ENCODE assay signal across 14 cellular contexts in the genomic region with DNA sequence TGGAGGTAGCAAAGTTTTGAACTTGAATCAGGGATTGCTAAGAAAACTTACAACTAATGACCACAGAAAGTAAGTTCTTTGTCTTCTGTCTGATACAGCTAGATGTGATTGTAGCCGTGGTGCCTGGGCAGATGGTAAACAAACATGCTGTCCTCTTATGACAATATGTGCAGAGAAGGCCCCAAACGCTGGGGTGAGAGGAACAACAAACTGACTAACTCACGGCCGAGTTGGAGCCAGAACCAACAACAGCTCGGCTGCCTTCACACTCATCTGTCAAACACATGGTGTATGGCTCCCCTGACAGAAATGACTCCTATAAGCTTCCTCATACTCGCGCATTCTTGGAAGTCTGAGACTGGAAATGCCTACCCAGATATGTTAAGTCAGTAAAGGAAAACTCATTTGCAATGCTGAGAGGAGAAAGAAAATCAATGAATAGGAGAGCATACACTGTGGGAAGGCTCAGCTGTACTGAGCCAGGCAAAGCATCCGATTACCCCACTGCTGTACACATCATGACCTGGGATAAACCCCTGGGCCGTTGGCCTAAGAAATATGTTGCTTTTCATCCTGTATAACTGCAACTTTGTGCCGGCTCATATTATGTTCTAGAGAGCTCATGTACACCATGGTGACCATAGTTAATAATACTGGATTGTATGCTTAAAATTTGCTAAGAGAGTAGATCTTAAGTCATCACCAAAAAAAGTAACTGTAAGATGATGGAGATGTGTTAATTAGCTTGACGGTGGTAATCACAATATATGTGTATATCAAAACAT. TPM values are rescaled to one million over a fixed set of nuclear protein-coding genes. Genes with fewer than 3 reads are reported as not detected.
DNase-seq lines count a peak whose midpoint lies in the region; ATAC-seq, FAIRE-seq and TF ChIP-seq lines count a peak whose summit lies in the region.
"Had no signal": no experiment of that assay in that cellular context is flagged by ENCODE, and none has a peak within 500 bp of the region (broad histone marks: within the 10 kb centered on the region; RNA-seq: fewer than 3 reads in every experiment).

No MANE protein-coding gene starts in this region.

- H2AFZ ChIP-seq in endothelial cell of umbilical vein (ENCODE audit: low read depth, low read length) (no peak overlapping the region), mesenchymal stem cell (ENCODE audit: low read depth, low read length) (no peak overlapping the region)

- POLR2A ChIA-PET in endothelial cell of umbilical vein (lab: Charles Lee): interaction anchor here (0.6 to 9.9 kb wide), 11 partner anchors 112 to 763 kb away, joined by 3 to 118 read pairs (median 4); no protein-coding TSS in a partner anchor

- no peaks in the 10 kb centered on the region for H3K9me1 ChIP-seq in endothelial cell of umbilical vein (replicated peaks; ENCODE audit: control insufficient read depth, extremely low read depth, insufficient read depth, low read length)

- H3K4me3 ChIP-seq in endothelial cell of umbilical vein (replicated peaks in 1 of 3; ENCODE audit: insufficient read depth in 1 of 3, low read depth in 1 of 3, low read length in 3 of 3) (peak overlapping the region in 2 of 3 experiments; percentile 97 to 98), mesenchymal stem cell (ENCODE audit: insufficient read depth in 1 of 2, low read depth in 1 of 2, low read length in 2 of 2) (peak overlapping the region in 1 of 2 experiments; percentile 88), stomach (peak overlapping the region in 2 of 4 donors; percentile 65 to 76)
- H3K4me3 ChIP-seq: lung had no signal

- H3K4me1 Mint-ChIP-seq in stimulated activated naive CD8-positive, alpha-beta T cell treated with anti-CD3 and anti-CD28 coated beads, Interleukin-15, Interleukin-2, amounts not matched to agents 100 ng/mL and 50 ng/mL, for 24 hours (ENCODE audit: low read depth): peaks cover 4% of the 10 kb centered on the region

- H3K79me2 ChIP-seq in endothelial cell of umbilical vein (ENCODE audit: control insufficient read depth, insufficient read depth, low read length): peaks cover 64% of the 10 kb centered on the region

- no peak overlapping the region for H3K23ac ChIP-seq in mesenchymal stem cell (ENCODE audit: low read length in 2 of 2)

- H3K9me3 Mint-ChIP-seq in stimulated activated naive CD8-positive, alpha-beta T cell treated with anti-CD3 and anti-CD28 coated beads, Interleukin-15, Interleukin-2, amounts not matched to agents 100 ng/mL and 50 ng/mL, for 24 hours: no peaks in the 10 kb centered on the region
- H3K9me3 Mint-ChIP-seq: activated T-cell treated with anti-CD3 and anti-CD28 coated beads, Interleukin-2, amount 50 U/mL, for 4 hours had no signal

- no peak overlapping the region for H2BK120ac ChIP-seq in mesenchymal stem cell (ENCODE audit: low read depth, low read length)

- DNase-seq in stimulated activated naive CD8-positive, alpha-beta T cell treated with anti-CD3 and anti-CD28 coated beads, Interleukin-15, Interleukin-2, amounts not matched to agents 100 U/mL and 50 U/mL, for 24 hours: no peak
- peak; percentile 71 for DNase-seq in endothelial cell of umbilical vein (ENCODE audit: low read depth, low spot score)
- peak; percentile 60 for DNase-seq in mesenchymal stem cell
- no peak for DNase-seq in GM13976 (ENCODE audit: low spot score)
- DNase-seq in activated effector memory CD4-positive, alpha-beta T cell treated with anti-CD3 and anti-CD28 coated beads, Interleukin-2, amount 50 U/mL, for 16 hours: no peak
- no peak for DNase-seq in stomach
- DNase-seq: activated T-cell treated with anti-CD3 and anti-CD28 coated beads, Interleukin-2, amount 50 U/mL, for 4 hours; GDM1; SIG-M5 had no signal

- CTCF ChIA-PET in endothelial cell of umbilical vein (lab: Charles Lee): no interaction called here

- H3K9me3 ChIP-seq in endothelial cell of umbilical vein (replicated peaks; ENCODE audit: control insufficient read depth, insufficient read depth, low read length) (no peaks in the 10 kb centered on the region), mesenchymal stem cell (ENCODE audit: control insufficient read depth, low read length) (no peaks in the 10 kb centered on the region), stomach (no peaks in the 10 kb centered on the region)
- H3K9me3 ChIP-seq: upper lobe of left lung had no signal

- H4K20me1 ChIP-seq in endothelial cell of umbilical vein (replicated peaks; ENCODE audit: control insufficient read depth, extremely low read depth, insufficient read depth, low read length): peaks cover 5% of the 10 kb centered on the region

- H3K9ac ChIP-seq in endothelial cell of umbilical vein (replicated peaks; ENCODE audit: extremely low read depth, insufficient read depth, low read length): peak overlapping the region; percentile 99
- H3K9ac ChIP-seq in mesenchymal stem cell (ENCODE audit: low read length): peak overlapping the region; percentile 61

- H3K4ac ChIP-seq in mesenchymal stem cell (ENCODE audit: low read depth in 1 of 2, low read length in 2 of 2): no peak overlapping the region

- H3K27me3 ChIP-seq in endothelial cell of umbilical vein (ENCODE audit: control insufficient read depth in 2 of 2, insufficient read depth in 2 of 2, low read length in 2 of 2): no peaks in the 10 kb centered on the region
- no peaks in the 10 kb centered on the region for H3K27me3 ChIP-seq in mesenchymal stem cell (ENCODE audit: control insufficient read depth in 1 of 2, insufficient read depth in 1 of 2, low read length in 2 of 2)
- H3K27me3 ChIP-seq in stomach: peaks cover 0 to under 1% (median 0%) of the 10 kb centered on the region in 3 donors
- H3K27me3 ChIP-seq: upper lobe of left lung had no signal

- no peak for ATAC-seq in stimulated activated naive CD8-positive, alpha-beta T cell treated with anti-CD3 and anti-CD28 coated beads, Interleukin-15, Interleukin-2, amounts not matched to agents 100 U/mL and 50 U/mL, for 24 hours
- no peak for ATAC-seq in HG03097 (IDR thresholded peaks at IDR 0.05; ENCODE audit: low FRiP score, unreplicated experiment)
- ATAC-seq: activated T-cell treated with anti-CD3 and anti-CD28 coated beads, Interleukin-2, amount 50 U/mL, for 4 hours had no signal

- dilution Hi-C loops in endothelial cell of umbilical vein (cut with MboI; ENCODE audit: extremely low pct_ligation_motif_present, low sequenced_read_pairs): no loop called here

- peak overlapping the region; percentile 45 for H4K8ac ChIP-seq in mesenchymal stem cell (ENCODE audit: low read length)

- peaks cover 19% of the 10 kb centered on the region for H3K4me1 ChIP-seq in endothelial cell of umbilical vein (ENCODE audit: control insufficient read depth, extremely low read depth, insufficient read depth, low read length)
- H3K4me1 ChIP-seq in mesenchymal stem cell (ENCODE audit: control insufficient read depth, insufficient read depth, low read depth, low read length): peaks cover 25% of the 10 kb centered on the region
- peaks cover 26 to 77% (median 47%) of the 10 kb centered on the region in 4 donors for H3K4me1 ChIP-seq in stomach

- H3K14ac ChIP-seq in mesenchymal stem cell (ENCODE audit: low read length in 2 of 2): no peak overlapping the region

- no peak for TF ChIP-seq EP300 in stomach (IDR thresholded peaks at IDR 0.05)

- no peak for TF ChIP-seq CTCF in endothelial cell of umbilical vein (IDR thresholded peaks at IDR 0.05; ENCODE audit: extremely low read depth in 1 of 2, insufficient read depth in 1 of 2, low read depth in 1 of 2, low read length in 2 of 2)
- no peak for TF ChIP-seq CTCF in GM13976 (IDR thresholded peaks at IDR 0.05; ENCODE audit: borderline replicate concordance, control extremely low read depth, extremely low read depth, insufficient read depth, missing control alignments)
- no peak for TF ChIP-seq CTCF in stomach (IDR thresholded peaks at IDR 0.05)

- TF ChIP-seq POLR2A in endothelial cell of umbilical vein (IDR thresholded peaks at IDR 0.05; ENCODE audit: low read depth, low read length) (peak; percentile 76), stomach (IDR thresholded peaks at IDR 0.05) (no peak)

- H2BK5ac ChIP-seq in mesenchymal stem cell (ENCODE audit: low read depth, low read length, poor library complexity, severe bottlenecking): no peak overlapping the region

- intact Hi-C loops in endothelial cell of umbilical vein (cut with micrococcal nuclease): no loop called here
- intact Hi-C loops in stomach (cut with DNase I; ENCODE audit: low total_unique reads): no loop called here

- peak overlapping the region; percentile 17 for H3K27ac Mint-ChIP-seq in stimulated activated naive CD8-positive, alpha-beta T cell treated with anti-CD3 and anti-CD28 coated beads, Interleukin-15, Interleukin-2, amounts not matched to agents 100 ng/mL and 50 ng/mL, for 24 hours
- H3K27ac Mint-ChIP-seq: B cell had no signal

- peaks cover 20% of the 10 kb centered on the region for H3K27me3 Mint-ChIP-seq in stimulated activated naive CD8-positive, alpha-beta T cell treated with anti-CD3 and anti-CD28 coated beads, Interleukin-15, Interleukin-2, amounts not matched to agents 100 ng/mL and 50 ng/mL, for 24 hours

- no peaks in the 10 kb centered on the region for H3K36me3 Mint-ChIP-seq in stimulated activated naive CD8-positive, alpha-beta T cell treated with anti-CD3 and anti-CD28 coated beads, Interleukin-15, Interleukin-2, amounts not matched to agents 100 ng/mL and 50 ng/mL, for 24 hours (ENCODE audit: low read depth)

- H3K4me3 Mint-ChIP-seq in stimulated activated naive CD8-positive, alpha-beta T cell treated with anti-CD3 and anti-CD28 coated beads, Interleukin-15, Interleukin-2, amounts not matched to agents 100 ng/mL and 50 ng/mL, for 24 hours: no peak overlapping the region
- H3K4me3 Mint-ChIP-seq: activated T-cell treated with anti-CD3 and anti-CD28 coated beads, Interleukin-2, amount 50 U/mL, for 4 hours; B cell had no signal

- H3K4me2 ChIP-seq in endothelial cell of umbilical vein (ENCODE audit: insufficient read depth, low read length) (peak overlapping the region; percentile 82), mesenchymal stem cell (ENCODE audit: low read length, poor library complexity, severe bottlenecking) (peak overlapping the region; percentile 6)

- in situ Hi-C loops in GM13976 (cut with MboI; ENCODE audit: low sequenced_read_pairs, unreplicated experiment): loop anchor here (25.0 kb wide), 1 partner anchor 874 kb away; no protein-coding TSS in a partner anchor

- H2AK5ac ChIP-seq in mesenchymal stem cell (ENCODE audit: low read length, severe bottlenecking): no peak overlapping the region

- no peak overlapping the region for H3K18ac ChIP-seq in mesenchymal stem cell (ENCODE audit: low read depth in 1 of 2, low read length in 2 of 2)

- H3K36me3 ChIP-seq in endothelial cell of umbilical vein (ENCODE audit: control insufficient read depth in 2 of 2, extremely low read depth in 1 of 2, insufficient read depth in 2 of 2, low read length in 2 of 2) (peaks cover 71 to 95% of the 10 kb centered on the region in 2 experiments), mesenchymal stem cell (ENCODE audit: control insufficient read depth in 1 of 2, insufficient read depth in 2 of 2, low read depth in 1 of 2, low read length in 2 of 2) (peaks cover 58 to 94% of the 10 kb centered on the region in 2 experiments), stomach (peaks cover 52 to 100% (median 96%) of the 10 kb centered on the region in 4 donors)

- H3K27ac ChIP-seq in endothelial cell of umbilical vein (ENCODE audit: insufficient read depth, low read depth, low read length) (peak overlapping the region; percentile 70), mesenchymal stem cell (ENCODE audit: low read length, poor library complexity, severe bottlenecking) (peak overlapping the region; percentile 9), stomach (peak overlapping the region in 2 of 5 donors; percentile 10 to 16)

- no peak overlapping the region for H2BK12ac ChIP-seq in mesenchymal stem cell (ENCODE audit: low read length in 2 of 2)

- H3K79me1 ChIP-seq in mesenchymal stem cell (replicated peaks; ENCODE audit: low read length, poor library complexity, severe bottlenecking): no peaks in the 10 kb centered on the region

- WGBS in mesenchymal stem cell: 57% methylated on average over 10 of the region's 11 CpGs
- 63 to 74% (median 71%) methylated on average over 11 of the region's 11 CpGs for WGBS in stomach, 5 donors

- H2BK15ac ChIP-seq in mesenchymal stem cell (ENCODE audit: low read depth, poor library complexity, severe bottlenecking): no peak overlapping the region

- H4K91ac ChIP-seq in mesenchymal stem cell (ENCODE audit: low read length): no peak overlapping the region

- no peak for FAIRE-seq in endothelial cell of umbilical vein (lab: Jason Lieb, UNC)

- no TSS peak for BruUV-seq in endothelial cell of umbilical vein (replicated peaks; lab: Mats Ljungman, UMichigan)

RNA-seq across cellular contexts. Expression of gene THBS1, which starts 5.7 kb away (rescaled TPM):
- total RNA-seq in endothelial cell of umbilical vein (8,837 and 8,883 TPM in 2 replicates), stomach (100 to 1,000 TPM; 112 to 842 (median 505) TPM)
- polyA plus RNA-seq in endothelial cell of umbilical vein (6,148 and 6,293 TPM in 2 replicates), stomach (10 to 100 TPM; 12.9 to 18.2 (median 16.0) TPM)
- polyA plus RNA-seq in endothelial cell of umbilical vein (2011; cell fraction: cytosol; rRNA removed): 2,202 and 2,655 TPM in 2 replicates
- 17,201 and 26,660 TPM in 2 replicates for polyA plus RNA-seq in endothelial cell of umbilical vein (2011; cell fraction: nucleus; rRNA removed)
- polyA plus RNA-seq in endothelial cell of umbilical vein (2012): 3,629 and 3,767 TPM in 2 replicates
- 17,988 and 18,091 TPM in 2 replicates for polyA minus RNA-seq in endothelial cell of umbilical vein
- 7.8 TPM for polyA minus RNA-seq in endothelial cell of umbilical vein (2011; cell fraction: cytosol; rRNA and poly(A)+ RNA removed)
- polyA minus RNA-seq in endothelial cell of umbilical vein (2011; cell fraction: nucleus; rRNA and poly(A)+ RNA removed): 23,649 and 24,248 TPM in 2 replicates
- polyA plus RNA-seq in mesenchymal stem cell (2013, experiment 1 of 2): 229 TPM
- 221 TPM for polyA plus RNA-seq in mesenchymal stem cell (2013, experiment 2 of 2)

Comparison
In these comparisons a context has a peak if more than half of its experiments do, and no peak if none do; other contexts are left out.
1. DNase-seq: peak in endothelial cell of umbilical vein (single experiment) and mesenchymal stem cell (single experiment); none in stimulated activated naive CD8-positive, alpha-beta T cell treated with anti-CD3 and anti-CD28 coated beads, Interleukin-15, Interleukin-2, amounts not matched to agents 100 U/mL and 50 U/mL, for 24 hours (single experiment), GM13976 (single experiment), activated effector memory CD4-positive, alpha-beta T cell treated with anti-CD3 and anti-CD28 coated beads, Interleukin-2, amount 50 U/mL, for 16 hours (single experiment) and stomach (single experiment).
2. RNA of gene THBS1, which starts 5.7 kb away (total RNA-seq): 8,837 to 8,883 TPM in endothelial cell of umbilical vein; 112 to 842 TPM in stomach; every median in the first group is over 10 times any median in the second.